Comparison of ENCODE assay signal across 17 cellular contexts in the genomic region with DNA sequence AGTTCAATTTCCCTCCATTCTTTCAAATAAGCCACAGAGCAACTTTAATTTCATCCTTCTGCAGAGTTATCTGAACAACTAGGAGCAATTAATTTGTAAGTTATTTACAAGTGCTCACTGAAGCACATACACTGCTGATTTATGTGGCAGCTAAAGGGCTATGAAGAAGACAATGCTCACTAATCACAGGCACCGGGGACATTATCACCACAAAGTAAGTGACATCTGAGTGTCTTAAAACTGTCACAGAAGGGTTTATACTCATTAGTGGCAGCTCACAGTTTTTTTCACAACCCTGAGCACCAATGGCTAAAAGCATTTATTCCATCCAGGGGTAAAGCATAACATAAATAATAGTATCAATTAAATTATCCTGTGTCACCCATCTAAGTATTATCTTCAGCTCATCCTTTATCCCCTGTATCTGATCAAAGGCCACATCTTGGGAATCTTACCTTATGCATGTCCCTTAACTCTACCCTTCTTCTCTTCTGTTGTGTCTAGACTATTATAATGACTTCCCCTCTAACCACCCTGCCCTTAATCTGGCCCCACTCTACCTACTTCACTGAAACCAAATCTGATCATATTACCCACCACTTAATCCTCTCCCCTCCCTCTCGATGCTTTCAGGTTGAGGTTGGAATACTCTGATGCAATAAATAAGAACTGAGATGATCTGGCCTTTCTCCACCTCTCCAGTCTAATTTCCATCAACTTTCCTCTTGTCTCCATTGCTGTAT.
"Had no signal": no experiment of that assay in that cellular context is flagged by ENCODE, and none has a peak within 500 bp of the region (broad histone marks: within the 10 kb centered on the region; RNA-seq: fewer than 3 reads in every experiment).

No MANE protein-coding gene starts in this region.

- DNase-seq: colonic mucosa; dermis blood vessel endothelial cell; esophagus squamous epithelium; foreskin fibroblast; immature natural killer cell; left ventricle myocardium inferior; lower lobe of right lung; mesenchymal stem cell; midbrain; right lobe of liver; stimulated activated CD4-positive, alpha-beta T cell treated with anti-CD3 and anti-CD28 coated beads, Interleukin-4, amount 100 ng/mL, for 24 hours; stomach; substantia nigra; trophoblast cell had no signal

- H3K4me1 ChIP-seq: colonic mucosa, esophagus squamous epithelium, gastroesophageal sphincter, left ventricle myocardium inferior, lower lobe of right lung, right lobe of liver, stomach had no signal

- H3K4me3 ChIP-seq: colonic mucosa, esophagus squamous epithelium, gastroesophageal sphincter, left ventricle myocardium inferior, lower lobe of right lung, right lobe of liver, stomach had no signal

- H3K36me3 ChIP-seq: colonic mucosa, esophagus squamous epithelium, gastroesophageal sphincter, left ventricle myocardium inferior, lower lobe of right lung, right lobe of liver, stomach had no signal

- H3K27me3 ChIP-seq: colonic mucosa, esophagus squamous epithelium, gastroesophageal sphincter, right lobe of liver, stomach had no signal

- H3K27ac Mint-ChIP-seq: natural killer cell treated with Interleukin-12 subunit alpha and Interleukin-12 subunit beta and Interleukin-15 and Interleukin-18, amount 100 ng/mL, for 72 hours; stimulated activated memory B cell treated with anti-CD40 and anti-IgM and Interleukin-4, amounts not matched to agents 10 μg/mL and 1 μg/mL and 100 μg/mL, for 72 hours had no signal

- H3K4me3 Mint-ChIP-seq: immature natural killer cell; natural killer cell treated with Interleukin-12 subunit alpha and Interleukin-12 subunit beta and Interleukin-15 and Interleukin-18, amount 100 ng/mL, for 72 hours; stimulated activated memory B cell treated with anti-CD40 and anti-IgM and Interleukin-4, amounts not matched to agents 10 μg/mL and 1 μg/mL and 100 μg/mL, for 72 hours had no signal

- ATAC-seq: gastroesophageal sphincter; lower lobe of right lung; natural killer cell treated with Interleukin-12 subunit alpha and Interleukin-12 subunit beta and Interleukin-15 and Interleukin-18, amount 100 ng/mL, for 72 hours; right lobe of liver; stimulated activated memory B cell treated with anti-CD40 and anti-IgM and Interleukin-4, amounts not matched to agents 10 μg/mL and 1 μg/mL and 100 μg/mL, for 72 hours had no signal

- H3K36me3 Mint-ChIP-seq: immature natural killer cell had no signal

- H3K9me3 ChIP-seq: colonic mucosa, esophagus squamous epithelium, gastroesophageal sphincter, left ventricle myocardium inferior, lower lobe of right lung, right lobe of liver had no signal

- H3K27ac ChIP-seq: colonic mucosa, esophagus squamous epithelium, gastroesophageal sphincter, left ventricle myocardium inferior, lower lobe of right lung, right lobe of liver, stomach had no signal

- H3K27me3 Mint-ChIP-seq: stimulated activated memory B cell treated with anti-CD40 and anti-IgM and Interleukin-4, amounts not matched to agents 10 μg/mL and 1 μg/mL and 100 μg/mL, for 72 hours had no signal

- H3K4me1 Mint-ChIP-seq: immature natural killer cell; stimulated activated memory B cell treated with anti-CD40 and anti-IgM and Interleukin-4, amounts not matched to agents 10 μg/mL and 1 μg/mL and 100 μg/mL, for 72 hours had no signal
